10 cellular contexts compared by ENCODE assay signal in the genomic region with DNA sequence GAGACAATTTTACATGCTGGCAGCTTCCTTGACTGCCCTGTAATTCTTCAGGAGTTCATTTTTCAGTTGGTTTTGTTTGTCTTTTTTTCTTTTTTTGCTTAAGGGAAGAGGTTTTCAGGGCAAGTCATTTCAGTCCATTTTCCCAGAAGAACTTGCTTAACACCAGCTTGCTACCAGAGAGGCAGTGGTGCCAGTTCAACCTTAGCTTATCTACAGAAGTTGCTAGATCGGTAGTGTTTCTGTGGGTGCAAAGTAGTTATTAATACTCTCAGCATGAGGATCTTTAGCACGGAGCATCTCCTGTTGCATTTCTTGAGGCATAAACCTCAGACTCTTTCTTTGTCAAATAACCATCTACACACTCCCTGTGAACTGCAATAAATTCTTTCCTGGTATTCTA. TPM values are rescaled to one million over a fixed set of nuclear protein-coding genes. Genes with fewer than 3 reads are reported as not detected.
DNase-seq lines count a peak whose midpoint lies in the region; ATAC-seq and TF ChIP-seq lines count a peak whose summit lies in the region.
"Had no signal": no experiment of that assay in that cellular context is flagged by ENCODE, and none has a peak within 500 bp of the region (broad histone marks: within the 10 kb centered on the region; RNA-seq: fewer than 3 reads in every experiment).

No MANE protein-coding gene starts in this region.

- H3K79me1 ChIP-seq in neuronal stem cell (ENCODE audit: low read depth, low read length), result no peaks in the 10 kb centered on the region

- H3K9me3 ChIP-seq in DND-41 (ENCODE audit: insufficient read depth, low read length, severe bottlenecking) (peaks cover 8% of the 10 kb centered on the region), neuronal stem cell (replicated peaks in 1 of 2; ENCODE audit: control insufficient read depth in 2 of 2, insufficient read depth in 1 of 2, low read depth in 1 of 2, low read length in 2 of 2) (no peaks in the 10 kb centered on the region)

- H2AK5ac ChIP-seq in neuronal stem cell (ENCODE audit: low read depth, low read length), result no peak overlapping the region

- WGBS in neuronal stem cell (ENCODE audit: extremely low coverage in 2 of 2, insufficient read length in 2 of 2, insufficient replicate concordance in 1 of 2), 2 donors, result no CpG with 5 or more reads among the region's 2 CpGs

- no peak overlapping the region for H3K14ac ChIP-seq in neuronal stem cell (ENCODE audit: low read length)

- peak overlapping the region; percentile 78 for H3K9ac ChIP-seq in DND-41 (ENCODE audit: low read depth, low read length)
- no peak overlapping the region for H3K9ac ChIP-seq in neuronal stem cell (ENCODE audit: low read depth, low read length, poor library complexity)

- no peaks in the 10 kb centered on the region for H3K27me3 Mint-ChIP-seq in dendritic cell treated with granulocyte-macrophage colony-stimulating factor and Interleukin-4, amounts not matched to agents 40 ng/mL and 50 ng/mL, for 4 days

- no peaks in the 10 kb centered on the region for H4K20me1 ChIP-seq in DND-41 (ENCODE audit: insufficient read depth, low read length)

- no peak overlapping the region for H3K4ac ChIP-seq in neuronal stem cell (ENCODE audit: low read length)

- H3K4me2 ChIP-seq in DND-41 (ENCODE audit: insufficient read depth, low read length), result peak overlapping the region; percentile 88
- no peak overlapping the region for H3K4me2 ChIP-seq in neuronal stem cell (ENCODE audit: insufficient read depth, low read length, poor library complexity, severe bottlenecking)

- H3K27ac Mint-ChIP-seq in dendritic cell treated with granulocyte-macrophage colony-stimulating factor and Interleukin-4, amounts not matched to agents 40 ng/mL and 50 ng/mL, for 4 days, result peak overlapping the region; percentile 76

- no peak overlapping the region for H4K91ac ChIP-seq in neuronal stem cell (ENCODE audit: low read depth, low read length, poor library complexity)

- DNase-seq in DND-41 (no peak), MV-4-11 (lab: John Stamatoyannopoulos, UW) (peak; percentile 34), neuronal stem cell (ENCODE audit: low spot score) (no peak), NK-92 (lab: John Stamatoyannopoulos, UW; ENCODE audit: unreplicated experiment) (no peak)
- no peak for DNase-seq in stimulated activated CD4-positive, alpha-beta T cell treated with anti-CD3 and anti-CD28 coated beads, Interleukin-1b, Interleukin-23, amount 100 ng/mL, for 48 hours
- DNase-seq: NCI-H524 treated with DMSO at 0.1 percent for 48 hours had no signal

- H2AFZ ChIP-seq in DND-41 (ENCODE audit: low read depth, low read length) (peak overlapping the region; percentile 97), neuronal stem cell (ENCODE audit: low read length) (peak overlapping the region; percentile 98)

- no peak overlapping the region for H2BK15ac ChIP-seq in neuronal stem cell (ENCODE audit: low read length)

- H3K23ac ChIP-seq in neuronal stem cell (ENCODE audit: low read depth, low read length, poor library complexity), result no peak overlapping the region

- H3K4me1 Mint-ChIP-seq in dendritic cell treated with granulocyte-macrophage colony-stimulating factor and Interleukin-4, amounts not matched to agents 40 ng/mL and 50 ng/mL, for 4 days (ENCODE audit: low read depth), result peaks cover 32% of the 10 kb centered on the region

- peaks cover 36% of the 10 kb centered on the region for H3K4me1 ChIP-seq in DND-41 (ENCODE audit: insufficient read depth, low read length)
- H3K4me1 ChIP-seq in neuronal stem cell (ENCODE audit: control insufficient read depth in 2 of 2, insufficient read depth in 1 of 2, low read depth in 1 of 2, low read length in 2 of 2), result no peaks in the 10 kb centered on the region

- H3K27me3 ChIP-seq in DND-41 (ENCODE audit: insufficient read depth, low read length, poor library complexity), result no peaks in the 10 kb centered on the region
- H3K27me3 ChIP-seq in neuronal stem cell (ENCODE audit: control insufficient read depth in 3 of 3, insufficient read depth in 3 of 3, low read depth in 1 of 3, low read length in 3 of 3), result peaks cover 0 to 3% (median 0%) of the 10 kb centered on the region in 3 experiments

- no peak overlapping the region for H2BK12ac ChIP-seq in neuronal stem cell (ENCODE audit: low read length)

- H3K9me3 Mint-ChIP-seq in dendritic cell treated with granulocyte-macrophage colony-stimulating factor and Interleukin-4, amounts not matched to agents 40 ng/mL and 50 ng/mL, for 4 days, result peaks cover 21% of the 10 kb centered on the region

- ATAC-seq in DND-41 (ENCODE audit: insufficient read depth, low read depth), result no peak
- ATAC-seq in GM21367 (IDR thresholded peaks at IDR 0.05; ENCODE audit: unreplicated experiment), result no peak
- no peak for ATAC-seq in HG03469 (IDR thresholded peaks at IDR 0.05; ENCODE audit: unreplicated experiment)

- H2BK120ac ChIP-seq in neuronal stem cell (ENCODE audit: low read depth, low read length), result no peak overlapping the region

- H3K4me3 ChIP-seq in DND-41 (ENCODE audit: low read depth in 1 of 2, low read length in 2 of 2), result peak overlapping the region; percentile 58 to 92; a peak in 3 of 4 replicates
- H3K4me3 ChIP-seq in neuronal stem cell (ENCODE audit: low read length in 2 of 2), result peak overlapping the region in 1 of 2 donors; percentile 86

- H3K79me2 ChIP-seq in DND-41 (ENCODE audit: insufficient read depth, low read length), result peaks cover 8% of the 10 kb centered on the region; the same call in 1 of the 2 replicates

- H4K8ac ChIP-seq in neuronal stem cell (ENCODE audit: low read depth, low read length), result no peak overlapping the region

- intact Hi-C loops in dendritic cell treated with granulocyte-macrophage colony-stimulating factor and Interleukin-4, amounts not matched to agents 40 ng/mL and 50 ng/mL, for 4 days (cut with micrococcal nuclease), result no loop called here

- H3K27ac ChIP-seq in DND-41 (ENCODE audit: low read length) (peak overlapping the region; percentile 13; the same call in 1 of the 2 replicates), neuronal stem cell (replicated peaks; ENCODE audit: low read length) (no peak overlapping the region)
- H3K27ac ChIP-seq: epithelial cell of prostate had no signal

- H2BK5ac ChIP-seq in neuronal stem cell (ENCODE audit: low read length), result no peak overlapping the region

- H3K36me3 Mint-ChIP-seq in dendritic cell treated with granulocyte-macrophage colony-stimulating factor and Interleukin-4, amounts not matched to agents 40 ng/mL and 50 ng/mL, for 4 days (ENCODE audit: low read depth), result peaks cover 6% of the 10 kb centered on the region

- no peak for TF ChIP-seq CTCF in DND-41 (IDR thresholded peaks at IDR 0.05; ENCODE audit: borderline replicate concordance, extremely low read depth, low read length, poor library complexity, severe bottlenecking)

- H3K18ac ChIP-seq in neuronal stem cell (ENCODE audit: low read length), result no peak overlapping the region

- peak overlapping the region; percentile 4 for H3K4me3 Mint-ChIP-seq in dendritic cell treated with granulocyte-macrophage colony-stimulating factor and Interleukin-4, amounts not matched to agents 40 ng/mL and 50 ng/mL, for 4 days

- H3K36me3 ChIP-seq in DND-41 (ENCODE audit: insufficient read depth, low read length) (no peaks in the 10 kb centered on the region), neuronal stem cell (replicated peaks in 1 of 2; ENCODE audit: control insufficient read depth in 2 of 2, insufficient read depth in 2 of 2, low read length in 2 of 2) (no peaks in the 10 kb centered on the region)

RNA-seq across cellular contexts. Expression of gene SPEF2, which starts 1.1 kb away (rescaled TPM):
- 3.6 TPM for polyA plus RNA-seq in neuronal stem cell (2013, experiment 1 of 2)
- polyA plus RNA-seq in neuronal stem cell (2013, experiment 2 of 2), result 3.7 TPM
